ENCODE assay signal across 8 cellular contexts in genomic region chr12:27711312-27711682, GRCh38. TPM values are rescaled to one million over a fixed set of nuclear protein-coding genes. Genes with fewer than 3 reads are reported as not detected.
DNase-seq lines count a peak whose midpoint lies in the region; ATAC-seq, FAIRE-seq and TF ChIP-seq lines count a peak whose summit lies in the region.

No MANE protein-coding gene starts in this region.

- CTCF ChIA-PET in activated CD8-positive, alpha-beta T cell treated with anti-CD3 and anti-CD28 coated beads, Interleukin-2, amount 10 ng/mL, durations not matched to agents 7 days and 5 days (lab: Charles Lee): no interaction called here

- peak overlapping the region; percentile 77 to 100 (median 90) for H3K4me3 ChIP-seq in BLaER1 treated with 17β-estradiol and CSF1 and Interleukin-3, amounts not matched to agents 10 nM and 100 nM
- H3K4me3 ChIP-seq in Loucy (ENCODE audit: low read length, poor library complexity, severe bottlenecking): peak overlapping the region; percentile 87
- peak overlapping the region; percentile 81 to 87 for H3K4me3 ChIP-seq in small intestine (ENCODE audit: low read depth in 1 of 2, low read length in 2 of 2)

- ATAC-seq in activated CD8-positive, alpha-beta T cell treated with anti-CD3 and anti-CD28 coated beads, Interleukin-2, amount 10 ng/mL, durations not matched to agents 7 days and 5 days: peak; percentile 41
- no peak for ATAC-seq in HG02678 (IDR thresholded peaks at IDR 0.05; ENCODE audit: unreplicated experiment)

- H4K20me1 ChIP-seq in BLaER1 treated with 17β-estradiol and CSF1 and Interleukin-3, amounts not matched to agents 10 nM and 100 nM: peaks cover 0 to 54% (median 43%) of the 10 kb centered on the region in 11 experiments; a peak in 15 of 22 replicates
- peaks cover 16% of the 10 kb centered on the region for H4K20me1 ChIP-seq in Loucy (ENCODE audit: insufficient read depth, low read length, poor library complexity, severe bottlenecking)

- peak; percentile 14 for FAIRE-seq in GM19239 (lab: Jason Lieb, UNC)
- FAIRE-seq in small intestine (lab: Jason Lieb, UNC): no peak

- WGBS in small intestine, 3 donors: 0 to 1% (median 0%) methylated on average over 11 of the region's 11 CpGs

- peak overlapping the region; percentile 84 to 97 (median 93) for H3K9ac ChIP-seq in BLaER1 treated with 17β-estradiol and CSF1 and Interleukin-3, amounts not matched to agents 10 nM and 100 nM
- H3K9ac ChIP-seq in Loucy (ENCODE audit: low read depth, low read length, poor library complexity, severe bottlenecking): peak overlapping the region; percentile 77

- H3K36me3 Mint-ChIP-seq in activated CD8-positive, alpha-beta T cell treated with anti-CD3 and anti-CD28 coated beads, Interleukin-2, amount 10 ng/mL, durations not matched to agents 7 days and 5 days (ENCODE audit: low read depth): peaks cover 24% of the 10 kb centered on the region

- H3K4me1 Mint-ChIP-seq in activated CD8-positive, alpha-beta T cell treated with anti-CD3 and anti-CD28 coated beads, Interleukin-2, amount 10 ng/mL, durations not matched to agents 7 days and 5 days (ENCODE audit: low read depth): peaks cover 23% of the 10 kb centered on the region

- peak overlapping the region; percentile 78 to 99 (median 84) for H3K4me2 ChIP-seq in BLaER1 treated with 17β-estradiol and CSF1 and Interleukin-3, amounts not matched to agents 10 nM and 100 nM
- H3K4me2 ChIP-seq in Loucy (ENCODE audit: low read depth, low read length, poor library complexity, severe bottlenecking): peak overlapping the region; percentile 73

- H3K27me3 Mint-ChIP-seq in activated CD8-positive, alpha-beta T cell treated with anti-CD3 and anti-CD28 coated beads, Interleukin-2, amount 10 ng/mL, durations not matched to agents 7 days and 5 days (ENCODE audit: low read depth): peaks cover 16% of the 10 kb centered on the region

- peak overlapping the region; percentile 62 to 94 (median 88) for H3K27ac ChIP-seq in BLaER1 treated with 17β-estradiol and CSF1 and Interleukin-3, amounts not matched to agents 10 nM and 100 nM
- H3K27ac ChIP-seq in small intestine (ENCODE audit: low read depth in 1 of 2, low read length in 1 of 2): peak overlapping the region; percentile 12 to 86

- peak overlapping the region; percentile 95 for H3K27ac Mint-ChIP-seq in activated CD8-positive, alpha-beta T cell treated with anti-CD3 and anti-CD28 coated beads, Interleukin-2, amount 10 ng/mL, durations not matched to agents 7 days and 5 days

- TF ChIP-seq CTCF in Loucy (conservative IDR thresholded peaks at IDR 0.05; ENCODE audit: low read length): no peak

- no peaks in the 10 kb centered on the region for H3K27me3 ChIP-seq in BLaER1 treated with 17β-estradiol and CSF1 and Interleukin-3, amounts not matched to agents 10 nM and 100 nM
- H3K27me3 ChIP-seq in Loucy (ENCODE audit: insufficient read depth, low read length, poor library complexity, severe bottlenecking): no peaks in the 10 kb centered on the region
- H3K27me3 ChIP-seq in small intestine (ENCODE audit: control insufficient read depth in 2 of 2, insufficient read depth in 2 of 2, low read length in 2 of 2): no peaks in the 10 kb centered on the region

- no peaks in the 10 kb centered on the region for H3F3A ChIP-seq in Loucy (ENCODE audit: low read depth)

- H3K9me3 Mint-ChIP-seq in activated CD8-positive, alpha-beta T cell treated with anti-CD3 and anti-CD28 coated beads, Interleukin-2, amount 10 ng/mL, durations not matched to agents 7 days and 5 days (ENCODE audit: insufficient read depth): no peaks in the 10 kb centered on the region

- DNase-seq in GM19239 (ENCODE audit: insufficient read length, low spot score) (peak; percentile 3), hepatic stellate cell (ENCODE audit: low spot score) (peak; percentile 5), small intestine (peak; percentile 46), GM19238 (ENCODE audit: insufficient read length, low spot score) (no peak)
- peak; percentile 44 for DNase-seq in activated CD8-positive, alpha-beta T cell treated with anti-CD3 and anti-CD28 coated beads, Interleukin-2, amount 10 ng/mL, durations not matched to agents 7 days and 5 days

- H3K36me3 ChIP-seq in BLaER1 treated with 17β-estradiol and CSF1 and Interleukin-3, amounts not matched to agents 10 nM and 100 nM: peaks cover 29 to 43% (median 39%) of the 10 kb centered on the region in 11 experiments
- H3K36me3 ChIP-seq in Loucy (ENCODE audit: insufficient read depth, low read length): peaks cover 2% of the 10 kb centered on the region; the same call in 1 of the 2 replicates
- no peaks in the 10 kb centered on the region for H3K36me3 ChIP-seq in small intestine (ENCODE audit: control insufficient read depth in 2 of 2, insufficient read depth in 2 of 2, low read length in 2 of 2)

- peaks cover 41% of the 10 kb centered on the region for H3K79me2 ChIP-seq in Loucy (ENCODE audit: insufficient read depth, low read length)

- POLR2A ChIA-PET in activated CD8-positive, alpha-beta T cell treated with anti-CD3 and anti-CD28 coated beads, Interleukin-2, amount 10 ng/mL, durations not matched to agents 7 days and 5 days (lab: Charles Lee): interaction anchor here (0.5 to 0.6 kb wide), 2 partner anchors 25 to 788 kb away, joined by 3 read pairs; no protein-coding TSS in a partner anchor

- H3K9me2 ChIP-seq in Loucy (replicated peaks; ENCODE audit: low read depth, low read length): no peaks in the 10 kb centered on the region

- H3K4me3 Mint-ChIP-seq in activated CD8-positive, alpha-beta T cell treated with anti-CD3 and anti-CD28 coated beads, Interleukin-2, amount 10 ng/mL, durations not matched to agents 7 days and 5 days: peak overlapping the region; percentile 91

- H3K4me1 ChIP-seq in BLaER1 treated with 17β-estradiol and CSF1 and Interleukin-3, amounts not matched to agents 10 nM and 100 nM: peaks cover 12 to 26% (median 19%) of the 10 kb centered on the region in 10 experiments
- H3K4me1 ChIP-seq in Loucy (ENCODE audit: insufficient read depth, low read length, poor library complexity, severe bottlenecking): peaks cover 29% of the 10 kb centered on the region
- peaks cover 3 to 5% of the 10 kb centered on the region in 2 donors for H3K4me1 ChIP-seq in small intestine (ENCODE audit: control insufficient read depth in 2 of 2, insufficient read depth in 1 of 2, low read depth in 1 of 2, low read length in 1 of 2)

- H2AFZ ChIP-seq in Loucy (ENCODE audit: low read length): peak overlapping the region; percentile 89

- H3K9me3 ChIP-seq in BLaER1 treated with 17β-estradiol and CSF1 and Interleukin-3, amounts not matched to agents 10 nM and 100 nM (replicated peaks in 1 of 11): no peaks in the 10 kb centered on the region
- H3K9me3 ChIP-seq in Loucy (ENCODE audit: insufficient read depth, low read depth, low read length): no peaks in the 10 kb centered on the region
- H3K9me3 ChIP-seq in small intestine (ENCODE audit: control insufficient read depth, low read depth): no peaks in the 10 kb centered on the region

RNA-seq across cellular contexts. Expression of gene MRPS35, which starts 0.7 kb away (rescaled TPM):
- 10 to 100 TPM; 39.1 to 40.0 TPM for total RNA-seq in activated CD8-positive, alpha-beta T cell treated with anti-CD3 and anti-CD28 coated beads, Interleukin-2, amount 10 ng/mL, durations not matched to agents 7 days and 5 days
- 10 to 100 TPM; 45.1 to 84.2 (median 62.4) TPM for polyA plus RNA-seq in small intestine

RNA-seq across cellular contexts. Expression of gene REP15, which starts 15.1 kb away (rescaled TPM):
- total RNA-seq in activated CD8-positive, alpha-beta T cell treated with anti-CD3 and anti-CD28 coated beads, Interleukin-2, amount 10 ng/mL, durations not matched to agents 7 days and 5 days: under 1 TPM in 1 of 2 experiments, not detected in 1; 0.42 TPM
- 10 to 100 TPM; 17.2 to 58.8 (median 20.5) TPM for polyA plus RNA-seq in small intestine
